In the genomic region with DNA sequence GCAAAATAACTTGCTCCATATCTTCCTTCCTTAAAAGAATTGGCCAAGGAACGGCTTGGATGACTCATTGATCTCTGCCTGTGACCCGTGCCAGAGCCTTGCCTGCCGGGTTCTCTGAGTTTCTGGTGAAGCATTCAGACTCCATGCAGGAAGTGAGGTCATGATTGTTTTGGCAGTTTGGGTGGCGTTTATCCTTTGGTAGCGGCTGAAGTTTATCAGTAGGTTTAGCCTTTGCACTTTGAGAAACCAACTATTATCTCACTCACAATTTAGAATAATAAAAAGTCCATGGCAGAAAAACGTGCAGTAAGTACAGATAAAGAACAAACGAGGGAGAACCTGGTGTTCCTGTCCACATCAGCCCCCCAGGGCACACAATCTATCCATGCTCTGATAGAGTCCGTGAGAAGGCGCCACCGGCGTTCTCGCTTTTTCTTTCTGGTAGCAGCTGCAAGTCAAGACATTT, we compare ENCODE assay signal across 11 cellular contexts. TPM values are rescaled to one million over a fixed set of nuclear protein-coding genes. Genes with fewer than 3 reads are reported as not detected.
A peak's percentile ranks its signal among the peaks of the same experiment; 100 is the strongest.
DNase-seq lines count a peak whose midpoint lies in the region; ATAC-seq and TF ChIP-seq lines count a peak whose summit lies in the region.
"Had no signal": no experiment of that assay in that cellular context is flagged by ENCODE, and none has a peak within 500 bp of the region (broad histone marks: within the 10 kb centered on the region; RNA-seq: fewer than 3 reads in every experiment).

No MANE protein-coding gene starts in this region.

- no peak for TF ChIP-seq POLR2A in Peyer's patch (IDR thresholded peaks at IDR 0.05)

- DNase-seq in AG10803 (ENCODE audit: low read depth) (peak; percentile 86), Peyer's patch (peak; percentile 22 to 86 (median 63)), fibroblast of peridontal ligament (ENCODE audit: extremely low read depth) (peak; percentile 84), myocyte (ENCODE audit: low read depth) (peak; percentile 2), NOMO-1 treated with dmso at 0.1 percent for 144 hours (lab: John Stamatoyannopoulos, UW; ENCODE audit: unreplicated experiment) (no peak)
- DNase-seq: naive thymus-derived CD4-positive, alpha-beta T cell had no signal

- peak overlapping the region in 2 of 4 donors; percentile 47 to 65 for H3K27ac ChIP-seq in Peyer's patch
- H3K27ac ChIP-seq: KMS-11 had no signal

- H3K4me3 ChIP-seq in AG10803 (ENCODE audit: low read length) (no peak overlapping the region), Peyer's patch (no peak overlapping the region)

- ATAC-seq in HG03432 (IDR thresholded peaks at IDR 0.05; ENCODE audit: unreplicated experiment) (no peak), HG02970 (IDR thresholded peaks at IDR 0.05; ENCODE audit: low FRiP score, unreplicated experiment) (no peak), GM21526 (IDR thresholded peaks at IDR 0.05; ENCODE audit: low FRiP score, unreplicated experiment) (no peak)
- ATAC-seq: naive thymus-derived CD4-positive, alpha-beta T cell; stimulated activated effector memory CD8-positive, alpha-beta T cell treated with anti-CD3 and anti-CD28 coated beads, Interleukin-12 subunit alpha, Interleukin-12 subunit beta, amount 100 ng/mL, for 72 hours had no signal

- no peaks in the 10 kb centered on the region for H3K36me3 ChIP-seq in Peyer's patch

- no peaks in the 10 kb centered on the region for H3K4me1 ChIP-seq in Peyer's patch

- no peak for TF ChIP-seq CTCF in AG10803 (conservative IDR thresholded peaks at IDR 0.05; ENCODE audit: low read length)
- TF ChIP-seq CTCF in Peyer's patch (IDR thresholded peaks at IDR 0.05), result no peak

- H3K9me3 ChIP-seq in Peyer's patch, result no peaks in the 10 kb centered on the region

- no peaks in the 10 kb centered on the region for H3K27me3 ChIP-seq in Peyer's patch

RNA-seq across cellular contexts. Expression of a gene that starts 15.0 kb away (rescaled TPM):
- total RNA-seq in Peyer's patch (not detected), myocyte (0.05 TPM in 1 of 2 replicates, not detected in the other)
- polyA plus RNA-seq in myocyte (2012), result not detected
- total RNA-seq: naive thymus-derived CD4-positive, alpha-beta T cell had no signal
- polyA plus RNA-seq: naive thymus-derived CD4-positive, alpha-beta T cell had no signal
